18 cellular contexts compared by ENCODE assay signal in the genomic region with DNA sequence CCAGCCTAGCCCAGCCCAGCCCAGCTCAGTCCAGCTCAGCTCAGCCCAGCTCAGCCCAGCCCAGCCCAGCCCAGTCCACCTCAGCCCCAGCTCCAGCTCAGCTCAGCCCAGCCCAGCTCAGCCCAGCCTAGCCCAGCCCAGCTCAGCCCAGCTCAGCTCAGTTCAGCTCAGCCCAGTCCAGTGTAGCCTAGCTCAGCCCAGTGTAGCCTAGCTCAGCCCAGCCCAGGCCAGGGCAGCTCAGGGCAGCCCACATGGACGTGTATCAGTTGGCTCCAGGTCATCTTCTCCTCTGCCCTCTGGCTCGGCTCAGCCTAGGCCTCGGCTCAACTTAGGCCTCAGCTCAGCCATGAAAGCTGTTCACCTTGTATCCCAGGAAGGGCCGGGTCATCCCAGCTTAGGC.
"Had no signal": no experiment of that assay in that cellular context is flagged by ENCODE, and none has a peak within 500 bp of the region (broad histone marks: within the 10 kb centered on the region; RNA-seq: fewer than 3 reads in every experiment).

No MANE protein-coding gene starts in this region.

- ATAC-seq: stimulated activated naive CD8-positive, alpha-beta T cell treated with anti-CD3 and anti-CD28 coated beads, Interleukin-15, amount 100 ng/mL, for 72 hours; T-helper 17 cell had no signal

- H3K27ac ChIP-seq: neutrophil, upper lobe of left lung had no signal

- H3K27me3 ChIP-seq: neutrophil, upper lobe of left lung had no signal

- H3K4me3 ChIP-seq: upper lobe of left lung had no signal

- H3K27ac Mint-ChIP-seq: activated CD4-positive, alpha-beta memory T cell treated with anti-CD3 and anti-CD28 coated beads, Interleukin-2, amount 10 ng/mL, durations not matched to agents 7 days and 5 days; activated naive CD8-positive, alpha-beta T cell treated with anti-CD3 and anti-CD28 coated beads, Interleukin-2, amount 10 ng/mL, durations not matched to agents 7 days and 5 days; brain; natural killer cell; T-helper 17 cell had no signal

- H3K4me1 Mint-ChIP-seq: activated CD4-positive, alpha-beta memory T cell treated with anti-CD3 and anti-CD28 coated beads, Interleukin-2, amount 10 ng/mL, durations not matched to agents 7 days and 5 days; activated naive CD8-positive, alpha-beta T cell treated with anti-CD3 and anti-CD28 coated beads, Interleukin-2, amount 10 ng/mL, durations not matched to agents 7 days and 5 days; brain; natural killer cell; T-helper 17 cell had no signal

- H3K4me1 ChIP-seq: upper lobe of left lung had no signal

- H3K9me3 ChIP-seq: neutrophil, upper lobe of left lung had no signal

- H3K36me3 ChIP-seq: neutrophil, upper lobe of left lung had no signal

- H3K27me3 Mint-ChIP-seq: activated CD4-positive, alpha-beta memory T cell treated with anti-CD3 and anti-CD28 coated beads, Interleukin-2, amount 10 ng/mL, durations not matched to agents 7 days and 5 days; activated naive CD8-positive, alpha-beta T cell treated with anti-CD3 and anti-CD28 coated beads, Interleukin-2, amount 10 ng/mL, durations not matched to agents 7 days and 5 days; stimulated activated naive CD8-positive, alpha-beta T cell treated with anti-CD3 and anti-CD28 coated beads, Interleukin-15, amount 100 ng/mL, for 72 hours; T-helper 17 cell had no signal

- H3K36me3 Mint-ChIP-seq: activated naive CD8-positive, alpha-beta T cell treated with anti-CD3 and anti-CD28 coated beads, Interleukin-2, amount 10 ng/mL, durations not matched to agents 7 days and 5 days; brain; natural killer cell had no signal

- DNase-seq: activated CD4-positive, alpha-beta memory T cell treated with anti-CD3 and anti-CD28 coated beads, Interleukin-2, amount 10 ng/mL, durations not matched to agents 7 days and 5 days; activated CD4-positive, alpha-beta T cell treated with anti-CD3 and anti-CD28 coated beads for 4 hours; activated gamma-delta T cell treated with Interleukin-2 at 50 U/mL for 16 hours; activated naive CD8-positive, alpha-beta T cell treated with anti-CD3 and anti-CD28 coated beads, Interleukin-2, amount 10 ng/mL, durations not matched to agents 7 days and 5 days; central memory CD4-positive, alpha-beta T cell; effector memory CD4-positive, alpha-beta T cell; foreskin fibroblast; hypothalamus; kidney glomerular epithelial cell; mesendoderm; natural killer cell; stimulated activated CD4-positive, alpha-beta T cell treated with anti-CD3 and anti-CD28 coated beads, Interleukin-15, amount 100 ng/mL, for 24 hours; stimulated activated CD4-positive, alpha-beta T cell treated with anti-CD3 and anti-CD28 coated beads, Interleukin-4, amount 100 ng/mL, for 24 hours; stimulated activated naive CD8-positive, alpha-beta T cell treated with anti-CD3 and anti-CD28 coated beads, Interleukin-15, amount 100 ng/mL, for 72 hours; T-helper 17 cell had no signal

- H3K9me3 Mint-ChIP-seq: activated CD4-positive, alpha-beta memory T cell treated with anti-CD3 and anti-CD28 coated beads, Interleukin-2, amount 10 ng/mL, durations not matched to agents 7 days and 5 days; activated naive CD8-positive, alpha-beta T cell treated with anti-CD3 and anti-CD28 coated beads, Interleukin-2, amount 10 ng/mL, durations not matched to agents 7 days and 5 days; natural killer cell; stimulated activated naive CD8-positive, alpha-beta T cell treated with anti-CD3 and anti-CD28 coated beads, Interleukin-15, amount 100 ng/mL, for 72 hours had no signal

- H3K4me3 Mint-ChIP-seq: activated CD4-positive, alpha-beta memory T cell treated with anti-CD3 and anti-CD28 coated beads, Interleukin-2, amount 10 ng/mL, durations not matched to agents 7 days and 5 days; activated naive CD8-positive, alpha-beta T cell treated with anti-CD3 and anti-CD28 coated beads, Interleukin-2, amount 10 ng/mL, durations not matched to agents 7 days and 5 days; brain; natural killer cell; stimulated activated naive CD8-positive, alpha-beta T cell treated with anti-CD3 and anti-CD28 coated beads, Interleukin-15, amount 100 ng/mL, for 72 hours; T-helper 17 cell had no signal
